In the genomic region with DNA sequence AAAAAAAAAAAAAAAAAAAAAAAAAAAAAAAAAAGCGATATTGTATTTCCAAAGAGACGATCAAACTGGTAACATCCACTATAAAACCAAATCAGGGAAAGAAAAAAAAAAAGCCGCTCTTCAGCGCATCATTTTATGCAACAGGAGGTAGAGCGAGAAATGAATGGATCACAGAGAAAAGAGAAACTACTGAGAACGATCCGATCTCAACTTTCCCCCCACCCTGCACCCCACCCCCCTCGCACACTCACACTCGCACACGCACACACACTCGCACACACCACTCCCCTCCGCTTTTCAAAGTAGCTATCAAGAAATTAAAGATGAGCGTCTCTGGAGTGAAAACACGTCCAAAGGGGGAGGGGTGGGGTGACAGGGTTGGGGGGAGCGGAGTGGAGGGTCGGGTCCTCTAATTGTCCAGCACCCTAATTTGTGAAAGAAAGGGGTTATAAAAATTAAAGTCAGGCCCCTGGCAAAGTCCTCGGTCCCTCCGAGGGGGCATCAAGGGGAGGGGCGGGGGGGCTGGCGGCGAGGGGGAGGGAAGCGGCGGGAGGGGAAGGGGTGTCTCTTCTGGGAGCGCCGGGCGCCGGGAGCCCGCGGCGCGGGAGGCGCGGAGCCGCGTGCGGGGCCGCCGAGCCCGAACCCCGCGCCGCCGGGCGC, we compare ENCODE assay signal across 8 cellular contexts. TPM values are rescaled to one million over a fixed set of nuclear protein-coding genes. Genes with fewer than 3 reads are reported as not detected.
DNase-seq lines count a peak whose midpoint lies in the region; ATAC-seq and TF ChIP-seq lines count a peak whose summit lies in the region.

No MANE protein-coding gene starts in this region.

- in situ Hi-C loops in ACHN (cut with HindIII; ENCODE audit: low pct_ligation_motif_present, low pct_unique_long_range_greater_than_20kb, low sequenced_read_pairs): no loop called here

- H2AFZ ChIP-seq in OCI-LY7 (ENCODE audit: low read length): no peak overlapping the region

- TF ChIP-seq POLR2A in right lobe of liver (IDR thresholded peaks at IDR 0.05): no peak
- no peak for TF ChIP-seq POLR2A in suprapubic skin (IDR thresholded peaks at IDR 0.05)

- peak in 1 of 4 donors; percentile 2 for ATAC-seq in right lobe of liver

- H3K4me1 ChIP-seq in OCI-LY7 (ENCODE audit: insufficient read depth, low read length, poor library complexity, severe bottlenecking) (peaks cover 34% of the 10 kb centered on the region), colonic mucosa (no peaks in the 10 kb centered on the region), right lobe of liver (no peaks in the 10 kb centered on the region), suprapubic skin (peaks cover 41% of the 10 kb centered on the region)

- peak overlapping the region; percentile 93 for H3K27ac ChIP-seq in OCI-LY7 (ENCODE audit: low read depth, low read length, poor library complexity, severe bottlenecking)
- peak overlapping the region; percentile 38 for H3K27ac ChIP-seq in colonic mucosa
- H3K27ac ChIP-seq in right lobe of liver: peak overlapping the region in 2 of 3 donors; percentile 65 to 78
- peak overlapping the region; percentile 94 for H3K27ac ChIP-seq in suprapubic skin

- CTCF ChIA-PET in OCI-LY7 (lab: Charles Lee; ENCODE audit: unreplicated experiment): no interaction called here

- H3K9ac ChIP-seq in colonic mucosa (ENCODE audit: low read depth in 2 of 2, low read length in 2 of 2): peak overlapping the region in 1 of 2 donors; percentile 35

- POLR2A ChIA-PET in OCI-LY7 (lab: Charles Lee): interaction anchor here (0.5 to 1.5 kb wide), 7 partner anchors 72 to 1408 kb away, joined by 3 to 6 read pairs (median 4); no protein-coding TSS in a partner anchor

- peaks cover 57% of the 10 kb centered on the region; the same call in 1 of the 2 replicates for H3K79me2 ChIP-seq in OCI-LY7 (ENCODE audit: insufficient read depth, low read depth, low read length)

- no peaks in the 10 kb centered on the region for H4K20me1 ChIP-seq in OCI-LY7 (ENCODE audit: insufficient read depth, low read length)

- no TSS peak for BruUV-seq in OCI-LY7 (replicated peaks; lab: Mats Ljungman, UMichigan)

- TF ChIP-seq EP300 in suprapubic skin (IDR thresholded peaks at IDR 0.05): no peak

- no peaks in the 10 kb centered on the region for H3K27me3 ChIP-seq in H7 (ENCODE audit: control insufficient read depth, insufficient read depth, low read length)
- peaks cover 5% of the 10 kb centered on the region for H3K27me3 ChIP-seq in colonic mucosa
- H3K27me3 ChIP-seq in right lobe of liver: no peaks in the 10 kb centered on the region
- no peaks in the 10 kb centered on the region for H3K27me3 ChIP-seq in suprapubic skin

- H3K4me2 ChIP-seq in OCI-LY7 (ENCODE audit: low read length): peak overlapping the region; percentile 81

- no peaks in the 10 kb centered on the region for H3K9me2 ChIP-seq in OCI-LY7 (ENCODE audit: insufficient read depth, low read length)

- H3K36me3 ChIP-seq in H7 (replicated peaks; ENCODE audit: control insufficient read depth, insufficient read depth, low read length) (no peaks in the 10 kb centered on the region), OCI-LY7 (ENCODE audit: insufficient read depth, low read length) (peaks cover 22% of the 10 kb centered on the region), colonic mucosa (no peaks in the 10 kb centered on the region), right lobe of liver (no peaks in the 10 kb centered on the region), suprapubic skin (no peaks in the 10 kb centered on the region)

- H3K4me3 ChIP-seq in H7 (ENCODE audit: insufficient read depth, low read depth, low read length): peak overlapping the region; percentile 49
- peak overlapping the region; percentile 90 for H3K4me3 ChIP-seq in OCI-LY7 (ENCODE audit: low read depth, low read length, poor library complexity, severe bottlenecking)
- H3K4me3 ChIP-seq in colonic mucosa: peak overlapping the region; percentile 23
- peak overlapping the region; percentile 26 to 54 (median 52) for H3K4me3 ChIP-seq in right lobe of liver
- peak overlapping the region; percentile 80 for H3K4me3 ChIP-seq in suprapubic skin

- peak; percentile 16 for DNase-seq in ACHN
- peak; percentile 81 for DNase-seq in H7
- peak; percentile 34 for DNase-seq in OCI-LY7 (ENCODE audit: low spot score)
- DNase-seq in colonic mucosa: peak; percentile 18
- DNase-seq in right lobe of liver: peak in 2 of 3 donors; percentile 22 to 45
- DNase-seq in suprapubic skin (ENCODE audit: low spot score in 2 of 2): no peak
- no peak for DNase-seq in NCI-H128 (lab: John Stamatoyannopoulos, UW; ENCODE audit: unreplicated experiment)
- no peak for DNase-seq in islet precursor cell

- intact Hi-C loops in OCI-LY7 (cut with micrococcal nuclease; ENCODE audit: unreplicated experiment): loop anchor here (5.0 to 10.0 kb wide), 3 partner anchors 80 to 1233 kb away; partner anchors contain the start of genes C18orf54 and STARD6
- intact Hi-C loops in colonic mucosa (cut with DNase I): loop anchor here (10.0 kb wide), 1 partner anchor 183 kb away; no protein-coding TSS in a partner anchor
- intact Hi-C loops in right lobe of liver (cut with DNase I): no loop called here

- no peak for TF ChIP-seq CTCF in OCI-LY7 (conservative IDR thresholded peaks at IDR 0.05; ENCODE audit: low read length)
- TF ChIP-seq CTCF in colonic mucosa (IDR thresholded peaks at IDR 0.05): no peak
- TF ChIP-seq CTCF in right lobe of liver (IDR thresholded peaks at IDR 0.05): no peak
- TF ChIP-seq CTCF in suprapubic skin (IDR thresholded peaks at IDR 0.05): no peak

- WGBS in right lobe of liver (ENCODE audit: insufficient coverage, low coverage, low lambda C conversion rate, missing lambda C conversion rate): 0% methylated on average over 14 of the region's 44 CpGs
- under 1% methylated on average over 44 of the region's 44 CpGs for WGBS in suprapubic skin

- H3K9me3 ChIP-seq in OCI-LY7 (ENCODE audit: low read length) (no peaks in the 10 kb centered on the region), colonic mucosa (no peaks in the 10 kb centered on the region), right lobe of liver (no peaks in the 10 kb centered on the region), suprapubic skin (no peaks in the 10 kb centered on the region)

RNA-seq across cellular contexts. Expression of gene TCF4, which starts 0.5 kb away (rescaled TPM):
- 38.0 and 48.3 TPM in 2 replicates for total RNA-seq in H7 (2014; rRNA removed; shearing (Covaris generic))
- 75.9 and 93.4 TPM in 2 replicates for total RNA-seq in OCI-LY7 (2014; rRNA removed; shearing (Covaris generic))
- 76.0 and 97.6 TPM in 2 replicates for total RNA-seq in OCI-LY7 (2022)
- total RNA-seq in colonic mucosa: 10 to 100 TPM in 1 of 2 donors, 1 to 10 TPM in 1; 9.8 to 29.0 TPM
- 10 to 100 TPM in 3 of 6 experiments, 1 to 10 TPM in 3; 8.1 to 19.5 (median 10.4) TPM for total RNA-seq in right lobe of liver
- 100 to 1,000 TPM in 1 of 4 donors, 10 to 100 TPM in 3; 80.9 to 172 (median 94.0) TPM for total RNA-seq in suprapubic skin

Comparison
In these comparisons a context has a peak if more than half of its experiments do, and no peak if none do; other contexts are left out.
1. DNase-seq: peak in ACHN (single experiment), H7 (single experiment), OCI-LY7 (single experiment), colonic mucosa (single experiment) and right lobe of liver (2 of 3); none in suprapubic skin (0 of 2), NCI-H128 (single experiment) and islet precursor cell (single experiment).
2. H3K4me3 ChIP-seq: peak in every context shown above with its lines; median percentile 90 in OCI-LY7; 80 in suprapubic skin; 52 in right lobe of liver; 49 in H7; 23 in colonic mucosa.
3. H3K27ac ChIP-seq: peak in every context shown above with its lines; median percentile 94 in suprapubic skin; 93 in OCI-LY7; 72 in right lobe of liver; 38 in colonic mucosa.
4. intact Hi-C loops: an anchor here in OCI-LY7 (5.0 to 10.0 kb wide) and colonic mucosa (10.0 kb wide); none called in right lobe of liver.